1 cellular context compared by ENCODE assay signal in genomic region chr2:186486651-186487647, GRCh38.
TF ChIP-seq lines count a peak whose summit lies in the region.

No MANE protein-coding gene starts in this region.

TF ChIP-seq in K562, 482 proteins besides CTCF, POLR2A, EP300 and RAD21 (continued from another document):
- TF ChIP-seq CHD7 (IDR thresholded peaks at IDR 0.05; ENCODE audit: low read depth, low read length) (no peak), ZNF766 (CRISPR knock-in tag; conservative IDR thresholded peaks at IDR 0.05) (0 out of 2 replicates have a peak, but pooled peaks have one; percentile 0)
